Comparison of ENCODE assay signal across 8 cellular contexts in genomic region chr11:11841605-11842425, GRCh38. TPM values are rescaled to one million over a fixed set of nuclear protein-coding genes. Genes with fewer than 3 reads are reported as not detected.
A peak's percentile ranks its signal among the peaks of the same experiment; 100 is the strongest.
DNase-seq lines count a peak whose midpoint lies in the region; ATAC-seq and TF ChIP-seq lines count a peak whose summit lies in the region.

Gene USP47, plus strand, starts transcription at chr11:11841972. Its CDS starts 214 bp downstream, at chr11:11842186.

- ATAC-seq in HG03432 (IDR thresholded peaks at IDR 0.05; ENCODE audit: unreplicated experiment): peak; percentile 84

- H3K27me3 ChIP-seq in BJ (ENCODE audit: control insufficient read depth, insufficient read depth, low read length): no peaks in the 10 kb centered on the region
- no peaks in the 10 kb centered on the region for H3K27me3 ChIP-seq in layer of hippocampus (ENCODE audit: control insufficient read depth, insufficient read depth, low read length)

- DNase-seq in BJ (ENCODE audit: low read depth): peak; percentile 18
- peak; percentile 60 for DNase-seq in GM19238 (ENCODE audit: insufficient read length, low spot score)
- peak; percentile 75 for DNase-seq in NCI-H446 treated with DMSO at 0.1 percent for 48 hours (lab: John Stamatoyannopoulos, UW)
- DNase-seq in activated CD4-positive, alpha-beta T cell treated with anti-CD3 and anti-CD28 coated beads for 24 hours (ENCODE audit: low read depth in 2 of 2): peak; percentile 92 to 93
- DNase-seq in choroid plexus epithelial cell (ENCODE audit: low read depth): peak; percentile 80
- DNase-seq in stimulated activated CD4-positive, alpha-beta T cell treated with anti-CD3 and anti-CD28 coated beads, Interleukin-1b, Interleukin-23, amount 100 ng/mL, for 4 hours (ENCODE audit: low read depth in 2 of 2): peak; percentile 90 to 94

- peak within 1 kb of the TSS; percentile 93 for H3K27ac ChIP-seq in layer of hippocampus (ENCODE audit: low read depth, low read length)

- POLR2A ChIA-PET in BJ (lab: Charles Lee): interaction anchor here (0.5 to 0.9 kb wide), 2 partner anchors 168 to 689 kb away, joined by 3 to 4 read pairs; no protein-coding TSS in a partner anchor

- peak within 1 kb of the TSS; percentile 84 for H3K4me3 ChIP-seq in BJ (ENCODE audit: low read depth, low read length)
- peak within 1 kb of the TSS; percentile 86 for H3K4me3 ChIP-seq in choroid plexus epithelial cell (ENCODE audit: low read depth, low read length)

- CTCF ChIA-PET in BJ (lab: Yijun Ruan, JAX): interaction anchor here (0.6 to 1.5 kb wide), 4 partner anchors 16 to 39 kb away, joined by 3 to 4 read pairs (median 3); no protein-coding TSS in a partner anchor

- peak; percentile 74 for TF ChIP-seq CTCF in BJ (IDR thresholded peaks at IDR 0.05; ENCODE audit: insufficient read depth, low read depth, low read length)
- TF ChIP-seq CTCF in choroid plexus epithelial cell (conservative IDR thresholded peaks at IDR 0.05; ENCODE audit: low read depth, low read length): peak; percentile 80

- no peaks in the 10 kb centered on the region for H3K36me3 ChIP-seq in BJ (ENCODE audit: control insufficient read depth, insufficient read depth, low read length)

RNA-seq across cellular contexts. Expression of gene USP47, which starts in this region (rescaled TPM):
- polyA plus RNA-seq in BJ (2011; rRNA removed): 15.0 and 22.1 TPM in 2 replicates
- polyA minus RNA-seq in BJ (2011; rRNA and poly(A)+ RNA removed): 15.7 and 23.0 TPM in 2 replicates

Comparison
In these comparisons a context has a peak if more than half of its experiments do, and no peak if none do; other contexts are left out.
1. Peak in every context shown above with its lines: DNase-seq, ATAC-seq, H3K4me3 ChIP-seq and H3K27ac ChIP-seq.
2. DNase-seq: peak in every context shown above with its lines; median percentile 92 in activated CD4-positive, alpha-beta T cell treated with anti-CD3 and anti-CD28 coated beads for 24 hours; 92 in stimulated activated CD4-positive, alpha-beta T cell treated with anti-CD3 and anti-CD28 coated beads, Interleukin-1b, Interleukin-23, amount 100 ng/mL, for 4 hours; 80 in choroid plexus epithelial cell; 75 in NCI-H446 treated with DMSO at 0.1 percent for 48 hours; 60 in GM19238; 18 in BJ.